ENCODE assay signal across 10 cellular contexts in genomic region chr3:141399979-141400971, GRCh38. TPM values are rescaled to one million over a fixed set of nuclear protein-coding genes. Genes with fewer than 3 reads are reported as not detected.
DNase-seq lines count a peak whose midpoint lies in the region; ATAC-seq, FAIRE-seq and TF ChIP-seq lines count a peak whose summit lies in the region.
"Had no signal": no experiment of that assay in that cellular context is flagged by ENCODE, and none has a peak within 500 bp of the region (broad histone marks: within the 10 kb centered on the region; RNA-seq: fewer than 3 reads in every experiment).

No MANE protein-coding gene starts in this region.

- H4K20me1 ChIP-seq in Karpas-422 (ENCODE audit: insufficient read depth, low read depth, low read length) (no peaks in the 10 kb centered on the region), H1 (replicated peaks in 1 of 2; ENCODE audit: control insufficient read depth in 1 of 2, insufficient read depth in 2 of 2, low read length in 2 of 2) (no peaks in the 10 kb centered on the region)

- H3K4me3 ChIP-seq in Karpas-422 (ENCODE audit: low read length) (no peak overlapping the region), H1 (ENCODE audit: extremely low read depth in 1 of 4, insufficient read depth in 2 of 4, low read depth in 3 of 4, low read length in 4 of 4) (no peak overlapping the region)

- peaks cover 6% of the 10 kb centered on the region for H3K27me3 Mint-ChIP-seq in progenitor cell of endocrine pancreas

- H3K4me2 ChIP-seq in Karpas-422 (ENCODE audit: low read depth, low read length, poor library complexity, severe bottlenecking): no peak overlapping the region
- no peak overlapping the region for H3K4me2 ChIP-seq in H1 (ENCODE audit: insufficient read depth in 1 of 2, low read depth in 2 of 2, low read length in 2 of 2)

- H2BK120ac ChIP-seq in H1 (replicated peaks; ENCODE audit: low read depth, low read length): no peak overlapping the region

- H3K4me1 ChIP-seq in Karpas-422 (ENCODE audit: low read length) (peaks cover 13% of the 10 kb centered on the region), H1 (replicated peaks in 1 of 4; ENCODE audit: control insufficient read depth in 3 of 4, insufficient read depth in 4 of 4, low read length in 3 of 4) (peaks cover 0 to 7% (median 4%) of the 10 kb centered on the region in 4 experiments; a peak in 4 of 7 replicates)

- H3K9ac ChIP-seq in Karpas-422 (ENCODE audit: low read length): no peak overlapping the region
- H3K9ac ChIP-seq in H1 (replicated peaks in 1 of 4; ENCODE audit: extremely low read depth in 1 of 4, low read depth in 3 of 4, low read length in 3 of 4): no peak overlapping the region

- H2BK15ac ChIP-seq in H1 (ENCODE audit: low read length): no peak overlapping the region

- H4K8ac ChIP-seq in H1 (ENCODE audit: extremely low read depth, insufficient read depth, low read length): no peak overlapping the region

- no peak overlapping the region for H3K4ac ChIP-seq in H1 (replicated peaks; ENCODE audit: insufficient read length, low read depth, low read length)

- no peak overlapping the region for H2AK5ac ChIP-seq in H1 (ENCODE audit: low read depth, low read length)

- H2BK5ac ChIP-seq in H1 (ENCODE audit: low read depth, low read length): no peak overlapping the region

- WGBS in H1 (ENCODE audit: extremely low coverage in 1 of 2, insufficient coverage in 1 of 2, insufficient read length in 1 of 2, insufficient replicate concordance in 2 of 2, low coverage in 1 of 2, low lambda C conversion rate in 2 of 2, missing lambda C conversion rate in 1 of 2), 2 experiments: 65 to 100% methylated on average over 1 to 5 of the region's 5 CpGs

- H3K56ac ChIP-seq in H1 (replicated peaks; ENCODE audit: insufficient read length, low read depth, low read length): no peak overlapping the region

- POLR2A ChIA-PET in H1 (lab: Charles Lee; ENCODE audit: partially characterized antibody): interaction anchor here (0.9 to 1.4 kb wide), 4 partner anchors 9 to 31 kb away, joined by 3 to 6 read pairs (median 4); no protein-coding TSS in a partner anchor

- CTCF ChIA-PET in H1 (lab: Charles Lee; ENCODE audit: partially characterized antibody): interaction anchor here (0.7 to 2.2 kb wide), 7 partner anchors 8 to 62 kb away, joined by 3 to 11 read pairs (median 3); no protein-coding TSS in a partner anchor

- H3K23me2 ChIP-seq in H1 (ENCODE audit: low read depth, low read length): peaks cover 4% of the 10 kb centered on the region; the same call in 1 of the 2 replicates

- no peaks in the 10 kb centered on the region for H3K79me2 ChIP-seq in Karpas-422 (ENCODE audit: low read length)
- H3K79me2 ChIP-seq in H1 (ENCODE audit: control insufficient read depth in 1 of 2, insufficient read depth in 2 of 2, low read length in 2 of 2): no peaks in the 10 kb centered on the region

- no peak overlapping the region for H4K5ac ChIP-seq in H1 (ENCODE audit: insufficient read length, low read depth, low read length)

- no peak for TF ChIP-seq RAD21 in H1 (IDR thresholded peaks at IDR 0.05 in 1 of 2, conservative IDR thresholded peaks at IDR 0.05 in 1 of 2; ENCODE audit: low read depth in 2 of 2, low read length in 2 of 2)

- H3K36me3 ChIP-seq in Karpas-422 (ENCODE audit: insufficient read depth, low read length): peaks cover 5% of the 10 kb centered on the region; the same call in 1 of the 2 replicates
- H3K36me3 ChIP-seq in H1 (ENCODE audit: control insufficient read depth in 2 of 4, insufficient read depth in 4 of 4, low read length in 3 of 4): 0 out of 8 replicates have a peak, but pooled peaks cover 0 to 4% (median 0%) of the 10 kb centered on the region in 4 experiments

- H3K14ac ChIP-seq in H1 (ENCODE audit: insufficient read length): no peak overlapping the region

- peaks cover 14% of the 10 kb centered on the region for H3K9me3 Mint-ChIP-seq in progenitor cell of endocrine pancreas (ENCODE audit: low read depth)

- peaks cover 8% of the 10 kb centered on the region for H3K4me1 Mint-ChIP-seq in progenitor cell of endocrine pancreas (ENCODE audit: low read depth)

- TF ChIP-seq CTCF in D721Med (IDR thresholded peaks at IDR 0.05; ENCODE audit: insufficient read depth, missing control alignments): no peak
- TF ChIP-seq CTCF in H1 (IDR thresholded peaks at IDR 0.05; ENCODE audit: control extremely low read depth in 1 of 3, insufficient read depth in 1 of 3, low read depth in 1 of 3, low read length in 3 of 3): no peak
- no peak for TF ChIP-seq CTCF in progenitor cell of endocrine pancreas (IDR thresholded peaks at IDR 0.05; ENCODE audit: unreplicated experiment)

- no peak overlapping the region for H4K91ac ChIP-seq in H1 (replicated peaks; ENCODE audit: insufficient read length, low read length)

- FAIRE-seq in D721Med (lab: Jason Lieb, UNC) (peak; percentile 96), H1 (lab: Jason Lieb, UNC) (no peak)

- no peak overlapping the region for H3K27ac Mint-ChIP-seq in progenitor cell of endocrine pancreas

- no peak overlapping the region for H3K23ac ChIP-seq in H1 (ENCODE audit: insufficient read length)

- H3K4me3 Mint-ChIP-seq in progenitor cell of endocrine pancreas (ENCODE audit: low read depth): peak overlapping the region; percentile 45

- no peak overlapping the region for H3K27ac ChIP-seq in Karpas-422 (ENCODE audit: low read length)
- no peak overlapping the region for H3K27ac ChIP-seq in H1 (ENCODE audit: low read depth, low read length)

- TF ChIP-seq EP300 in H1 (IDR thresholded peaks at IDR 0.05; ENCODE audit: borderline replicate concordance in 1 of 2, low read depth in 2 of 2, low read length in 2 of 2): no peak

- H3K27me3 ChIP-seq in Karpas-422 (ENCODE audit: low read length) (no peaks in the 10 kb centered on the region), H1 (replicated peaks in 1 of 4; ENCODE audit: control insufficient read depth in 3 of 4, extremely low read depth in 1 of 4, insufficient read depth in 3 of 4, low read length in 3 of 4) (peaks cover 0 to 14% (median 7%) of the 10 kb centered on the region in 4 experiments; a peak in 5 of 7 replicates)

- DNase-seq in D721Med (ENCODE audit: insufficient read length, low spot score) (no peak), Karpas-422 (no peak), H1 (ENCODE audit: low read depth in 1 of 2, low spot score in 2 of 2) (no peak), progenitor cell of endocrine pancreas (ENCODE audit: low spot score, unreplicated experiment) (no peak), NCI-H2081 (lab: John Stamatoyannopoulos, UW) (no peak), NCI-H2196 treated with DMSO at 0.1 percent for 48 hours (lab: John Stamatoyannopoulos, UW; ENCODE audit: unreplicated experiment) (no peak)
- no peak for DNase-seq in effector CD8-positive, alpha-beta T cell (lab: John Stamatoyannopoulos, UW)
- DNase-seq: nephron progenitor cell, SHP77 had no signal

- no peak overlapping the region for H3K18ac ChIP-seq in H1 (ENCODE audit: extremely low read depth, low read length)

- no peak overlapping the region for H2BK12ac ChIP-seq in H1 (ENCODE audit: low read depth, low read length)

- peaks cover 3% of the 10 kb centered on the region; the same call in 1 of the 2 replicates for H3K9me3 ChIP-seq in Karpas-422 (ENCODE audit: low read length)
- no peaks in the 10 kb centered on the region for H3K9me3 ChIP-seq in H1 (ENCODE audit: insufficient read depth in 2 of 2, low read depth in 1 of 2, low read length in 1 of 2)

- TF ChIP-seq POLR2A in H1 (IDR thresholded peaks at IDR 0.05; ENCODE audit: control extremely low read depth in 1 of 2, low read depth in 2 of 2, low read length in 2 of 2): no peak

- no peak for ATAC-seq in GM18502 (IDR thresholded peaks at IDR 0.05; ENCODE audit: poor library complexity, unreplicated experiment)

- peak overlapping the region; percentile 12 for H2AFZ ChIP-seq in Karpas-422 (ENCODE audit: low read length)
- H2AFZ ChIP-seq in H1 (ENCODE audit: low read length): peak overlapping the region; percentile 5; the same call in 1 of the 2 replicates

- H3K9me2 ChIP-seq in Karpas-422 (replicated peaks; ENCODE audit: insufficient read depth, low read length): no peaks in the 10 kb centered on the region

- H3K36me3 Mint-ChIP-seq in progenitor cell of endocrine pancreas (ENCODE audit: insufficient read depth): peaks cover 12% of the 10 kb centered on the region

- H3K79me1 ChIP-seq in H1 (ENCODE audit: low read depth, low read length): no peaks in the 10 kb centered on the region

- H2BK20ac ChIP-seq in H1 (ENCODE audit: low read length): no peak overlapping the region

TF ChIP-seq in H1, 55 proteins besides CTCF, POLR2A, EP300 and RAD21 (continues in another document):
- TF ChIP-seq KDM4A (IDR thresholded peaks at IDR 0.05; ENCODE audit: low read depth, low read length, severe bottlenecking): no peak
- no peak for TF ChIP-seq CBX8 (IDR thresholded peaks at IDR 0.05; ENCODE audit: borderline replicate concordance, low read depth, low read length)
- TF ChIP-seq ASH2L (IDR thresholded peaks at IDR 0.05; ENCODE audit: low read length): no peak
- no peak for TF ChIP-seq CHD1 (IDR thresholded peaks at IDR 0.05; ENCODE audit: low read depth, low read length)
- TF ChIP-seq CTBP2 (IDR thresholded peaks at IDR 0.05; ENCODE audit: borderline replicate concordance, insufficient read depth, insufficient read length, low read length): no peak
- no peak for TF ChIP-seq TBP (IDR thresholded peaks at IDR 0.05; ENCODE audit: low read depth, low read length)
- TF ChIP-seq POLR2AphosphoS5 (IDR thresholded peaks at IDR 0.05; ENCODE audit: low read depth, low read length): no peak
- no peak for TF ChIP-seq SP4 (IDR thresholded peaks at IDR 0.05; ENCODE audit: low read length)
- TF ChIP-seq TAF1 (IDR thresholded peaks at IDR 0.05; ENCODE audit: low read depth, low read length): no peak
- no peak for TF ChIP-seq TCF12 (IDR thresholded peaks at IDR 0.05; ENCODE audit: low read depth, low read length)
- no peak for TF ChIP-seq KDM1A (IDR thresholded peaks at IDR 0.05; ENCODE audit: borderline replicate concordance, low read length)
- TF ChIP-seq ZNF274 (IDR thresholded peaks at IDR 0.05; ENCODE audit: borderline replicate concordance, extremely low read depth, low read length): no peak
- TF ChIP-seq CHD2 (IDR thresholded peaks at IDR 0.05; ENCODE audit: low read length): no peak
- TF ChIP-seq HDAC6 (IDR thresholded peaks at IDR 0.05; ENCODE audit: low read depth, low read length): no peak

RNA-seq across cellular contexts. Expression of gene ZBTB38, which starts 32.0 kb away (rescaled TPM):
- 18.0 and 38.0 TPM in 2 replicates for total RNA-seq in Karpas-422 (2014; rRNA removed; shearing (Covaris generic); ENCODE audit: low replicate concordance)
- total RNA-seq in H1 (2021; fragmentation: NEBNext Ultra II Directional; extraction: Animal tissue kit (Norgen Biotek cat#: 25700)): 9.8 and 10.5 TPM in 2 replicates
- 3.8 and 4.4 TPM in 2 replicates for polyA plus RNA-seq in H1 (2011; rRNA removed)
- polyA plus RNA-seq in H1 (2011; cell fraction: cytosol; rRNA removed): 3.2 TPM
- 6.4 TPM for polyA plus RNA-seq in H1 (2011; cell fraction: nucleus; rRNA removed)
- 3.5 to 5.7 TPM (median 4.0 TPM) in 4 replicates for polyA plus RNA-seq in H1 (2012, experiment 1 of 2)
- 0.17 TPM for polyA plus RNA-seq in H1 (2012, experiment 2 of 2)
- polyA plus RNA-seq in H1 (2013, experiment 1 of 2): 7.7 TPM
- 7.0 TPM for polyA plus RNA-seq in H1 (2013, experiment 2 of 2)
- polyA minus RNA-seq in H1 (2011; rRNA and poly(A)+ RNA removed): 14.2 and 20.9 TPM in 2 replicates
- 9.7 TPM for polyA minus RNA-seq in H1 (2011; cell fraction: cytosol; rRNA and poly(A)+ RNA removed)
- polyA minus RNA-seq in H1 (2011; cell fraction: nucleus; rRNA and poly(A)+ RNA removed): 25.4 TPM
- total RNA-seq in progenitor cell of endocrine pancreas: 25.8 and 27.0 TPM in 2 replicates
